Comparison of ENCODE assay signal across 8 cellular contexts in the genomic region with DNA sequence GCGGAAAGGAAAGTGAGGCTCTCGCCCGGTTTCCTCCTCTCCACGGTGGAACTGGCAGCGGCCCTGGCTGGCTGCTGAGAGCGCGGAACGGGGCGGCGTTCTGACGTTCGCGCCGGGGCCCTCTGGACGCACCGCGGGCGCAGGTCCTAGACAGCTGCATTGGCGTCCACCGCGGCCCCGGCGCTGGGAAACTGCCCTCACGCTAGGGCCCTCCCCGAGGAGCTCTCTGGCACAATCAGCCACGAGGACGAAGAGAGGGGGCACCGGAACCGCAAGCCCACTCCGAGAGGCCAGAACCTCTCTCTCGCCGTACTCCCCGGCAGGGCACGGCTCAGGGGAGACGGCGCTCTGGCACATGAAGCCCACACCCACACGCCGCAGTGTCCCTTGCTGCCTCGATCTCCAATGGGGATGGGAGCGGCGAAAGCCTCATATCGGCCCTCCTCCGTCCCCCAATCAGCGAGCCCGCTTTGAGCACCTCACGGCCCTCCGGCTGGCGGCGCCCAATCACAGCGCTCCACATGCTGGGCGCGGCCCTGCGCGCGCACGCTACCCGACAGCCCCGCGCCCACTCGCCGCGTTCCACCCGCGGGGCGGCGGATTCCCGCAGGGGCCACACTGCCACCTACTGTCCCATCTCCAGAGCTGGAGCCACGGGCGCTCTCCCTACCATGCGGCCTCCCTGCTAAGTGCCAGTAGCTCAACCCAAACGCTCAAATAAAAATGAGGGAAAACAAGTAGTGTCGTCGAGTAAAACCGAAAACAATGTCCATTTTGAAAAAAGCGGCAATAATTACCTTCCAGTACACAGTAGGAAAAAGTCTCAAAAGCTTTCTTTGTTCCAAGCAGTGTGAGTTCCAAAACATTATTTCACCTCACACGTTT. TPM values are rescaled to one million over a fixed set of nuclear protein-coding genes. Genes with fewer than 3 reads are reported as not detected.
A peak's percentile ranks its signal among the peaks of the same experiment; 100 is the strongest.
DNase-seq lines count a peak whose midpoint lies in the region; ATAC-seq and TF ChIP-seq lines count a peak whose summit lies in the region.

No MANE protein-coding gene starts in this region.

- DNase-seq in NCI-H524 (lab: John Stamatoyannopoulos, UW): peak; percentile 93 to 96
- peak; percentile 99 for DNase-seq in activated CD4-positive, alpha-beta T cell treated with anti-CD3 and anti-CD28 coated beads, Interleukin-2, amount 10 ng/mL, durations not matched to agents 24 days and 14 days
- DNase-seq in coronary artery (ENCODE audit: low spot score): peak; percentile 99
- peak; percentile 99 for DNase-seq in left kidney (ENCODE audit: low read depth, low spot score)
- DNase-seq in stimulated activated CD4-positive, alpha-beta T cell treated with anti-CD3 and anti-CD28 coated beads, Interleukin-1b, Interleukin-23, amount 100 ng/mL, for 48 hours: peak; percentile 97

- intact Hi-C loops in activated CD4-positive, alpha-beta T cell treated with anti-CD3 and anti-CD28 coated beads, Interleukin-2, amount 10 ng/mL, durations not matched to agents 24 days and 14 days (cut with micrococcal nuclease): loop anchor here (1.0 to 10.0 kb wide), 10 partner anchors 12 to 1259 kb away; partner anchors contain the start of genes ANKRA2, BDP1, BTF3 and MCCC2

- H3K27ac Mint-ChIP-seq in activated CD4-positive, alpha-beta T cell treated with anti-CD3 and anti-CD28 coated beads, Interleukin-2, amount 10 ng/mL, durations not matched to agents 24 days and 14 days: peak overlapping the region; percentile 93

- peaks cover 22% of the 10 kb centered on the region for H3K4me1 Mint-ChIP-seq in activated CD4-positive, alpha-beta T cell treated with anti-CD3 and anti-CD28 coated beads, Interleukin-2, amount 10 ng/mL, durations not matched to agents 24 days and 14 days

- peak overlapping the region; percentile 89 for H3K4me3 Mint-ChIP-seq in activated CD4-positive, alpha-beta T cell treated with anti-CD3 and anti-CD28 coated beads, Interleukin-2, amount 10 ng/mL, durations not matched to agents 24 days and 14 days

- ATAC-seq in GM19324 (IDR thresholded peaks at IDR 0.05; ENCODE audit: low FRiP score, unreplicated experiment) (peak; percentile 93), HG03460 (IDR thresholded peaks at IDR 0.05; ENCODE audit: unreplicated experiment) (peak; percentile 91)

- H3K4me3 ChIP-seq in coronary artery: peak overlapping the region; percentile 81

- TF ChIP-seq CTCF in C4-2B (conservative IDR thresholded peaks at IDR 0.05) (peak; percentile 99), coronary artery (IDR thresholded peaks at IDR 0.05) (peak; percentile 79)

- H3K27ac ChIP-seq in C4-2B: peak overlapping the region; percentile 92
- peak overlapping the region; percentile 92 to 95 for H3K27ac ChIP-seq in coronary artery

- H3K9me3 Mint-ChIP-seq in activated CD4-positive, alpha-beta T cell treated with anti-CD3 and anti-CD28 coated beads, Interleukin-2, amount 10 ng/mL, durations not matched to agents 24 days and 14 days: no peaks in the 10 kb centered on the region

- peaks cover 36% of the 10 kb centered on the region for H3K36me3 Mint-ChIP-seq in activated CD4-positive, alpha-beta T cell treated with anti-CD3 and anti-CD28 coated beads, Interleukin-2, amount 10 ng/mL, durations not matched to agents 24 days and 14 days (ENCODE audit: low read depth)

- H3K27me3 Mint-ChIP-seq in activated CD4-positive, alpha-beta T cell treated with anti-CD3 and anti-CD28 coated beads, Interleukin-2, amount 10 ng/mL, durations not matched to agents 24 days and 14 days: no peaks in the 10 kb centered on the region

RNA-seq across cellular contexts. Expression of gene MRPS27, which starts 11.8 kb away (rescaled TPM):
- total RNA-seq in activated CD4-positive, alpha-beta T cell treated with anti-CD3 and anti-CD28 coated beads, Interleukin-2, amount 10 ng/mL, durations not matched to agents 24 days and 14 days: 96.5 and 98.7 TPM in 2 replicates

RNA-seq across cellular contexts. Expression of gene PTCD2, which starts 12.0 kb away (rescaled TPM):
- total RNA-seq in activated CD4-positive, alpha-beta T cell treated with anti-CD3 and anti-CD28 coated beads, Interleukin-2, amount 10 ng/mL, durations not matched to agents 24 days and 14 days: 13.6 and 15.1 TPM in 2 replicates

Comparison
In these comparisons a context has a peak if more than half of its experiments do, and no peak if none do; other contexts are left out.
1. Peak in every context shown above with its lines: DNase-seq, ATAC-seq, H3K4me3 ChIP-seq and H3K27ac ChIP-seq.